Comparison of ENCODE assay signal across 26 cellular contexts in genomic region chr9:83355729-83356128, GRCh38.
DNase-seq lines count a peak whose midpoint lies in the region; ATAC-seq and TF ChIP-seq lines count a peak whose summit lies in the region.
"Had no signal": no experiment of that assay in that cellular context is flagged by ENCODE, and none has a peak within 500 bp of the region (broad histone marks: within the 10 kb centered on the region; RNA-seq: fewer than 3 reads in every experiment).

No MANE protein-coding gene starts in this region.

- intact Hi-C loops in Right ventricle myocardium inferior (cut with DNase I) (no loop called here), cardiac septum (cut with DNase I) (no loop called here), left lung (cut with DNase I) (no loop called here), aorta (cut with DNase I) (no loop called here)

- H3K4me1 ChIP-seq in left lung: no peaks in the 10 kb centered on the region
- H3K4me1 ChIP-seq in aorta (ENCODE audit: control insufficient read depth in 1 of 2, insufficient read depth in 2 of 2, low read length in 2 of 2): no peaks in the 10 kb centered on the region
- H3K4me1 ChIP-seq: spleen, stomach, tibial artery had no signal

- H3K4me3 ChIP-seq in left lung: no peak overlapping the region
- H3K4me3 ChIP-seq in aorta (ENCODE audit: low read length in 2 of 2): no peak overlapping the region
- H3K4me3 ChIP-seq: SK-N-MC, spleen, stomach, tibial artery had no signal

- ATAC-seq in Right ventricle myocardium inferior (peak; percentile 91), left lung (peak; percentile 25), aorta (ENCODE audit: low FRiP score) (peak; percentile 50), GM21390 (IDR thresholded peaks at IDR 0.05; ENCODE audit: unreplicated experiment) (no peak)
- ATAC-seq: activated CD8-positive, alpha-beta memory T cell treated with anti-CD3 and anti-CD28 coated beads, Interleukin-2, amount 10 ng/mL, durations not matched to agents 7 days and 5 days; activated T-cell treated with anti-CD3 and anti-CD28 coated beads, Interleukin-2, amount 50 U/mL, for 4 hours; HepG2 had no signal

- DNase-seq in Right ventricle myocardium inferior (ENCODE audit: missing footprints) (peak; percentile 78), cardiac septum (ENCODE audit: low spot score) (no peak), fibroblast of gingiva (ENCODE audit: low read depth) (peak; percentile 42), left lung (no peak), aorta (no peak), C1 segment of cervical spinal cord (lab: John Stamatoyannopoulos, UW) (no peak)
- no peak for DNase-seq in effector CD4-positive, alpha-beta T cell
- DNase-seq: activated CD8-positive, alpha-beta memory T cell treated with anti-CD3 and anti-CD28 coated beads, Interleukin-2, amount 10 ng/mL, durations not matched to agents 7 days and 5 days; activated gamma-delta T cell treated with Interleukin-2 at 50 U/mL for 16 hours; activated naive CD8-positive, alpha-beta T cell treated with anti-CD3 and anti-CD28 coated beads, Interleukin-2, amount 10 ng/mL, durations not matched to agents 7 days and 5 days; activated T-cell treated with anti-CD3 and anti-CD28 coated beads, Interleukin-2, amount 50 U/mL, for 4 hours; central memory CD4-positive, alpha-beta T cell; cortex of kidney; erythroblast; Karpas-422; kidney glomerular epithelial cell; mammary epithelial cell; NCI-H1436; NCI-H2081; spleen; stimulated activated CD4-positive, alpha-beta T cell treated with anti-CD3 and anti-CD28 coated beads, Interleukin-2, amount 100 ng/mL, for 48 hours; stomach; tibial artery had no signal

- no peak for TF ChIP-seq CTCF in left lung (IDR thresholded peaks at IDR 0.05)

- H3K36me3 ChIP-seq in left lung (no peaks in the 10 kb centered on the region), aorta (ENCODE audit: control insufficient read depth in 1 of 2, insufficient read depth in 2 of 2, low read length in 1 of 2) (no peaks in the 10 kb centered on the region)
- H3K36me3 ChIP-seq: stomach, tibial artery had no signal

- H3K27me3 ChIP-seq in left lung: no peaks in the 10 kb centered on the region
- H3K27me3 ChIP-seq in aorta (ENCODE audit: control insufficient read depth in 1 of 2, insufficient read depth in 2 of 2, low read length in 1 of 2): no peaks in the 10 kb centered on the region
- H3K27me3 ChIP-seq: spleen, stomach, tibial artery had no signal

- WGBS in aorta, 2 donors: 11 to 22% methylated on average over 1 of the region's 1 CpG

- H3K9me3 ChIP-seq in left lung (no peaks in the 10 kb centered on the region), aorta (ENCODE audit: control insufficient read depth, low read length) (no peaks in the 10 kb centered on the region)
- H3K9me3 ChIP-seq: spleen, stomach had no signal

- no peak overlapping the region for H3K27ac ChIP-seq in left lung
- no peak overlapping the region for H3K27ac ChIP-seq in aorta (ENCODE audit: low read depth in 1 of 2, low read length in 2 of 2)
- H3K27ac ChIP-seq: SK-N-MC, spleen, tibial artery had no signal

Comparison
In these comparisons a context has a peak if more than half of its experiments do, and no peak if none do; other contexts are left out.
1. DNase-seq: peak in Right ventricle myocardium inferior (single experiment) and fibroblast of gingiva (single experiment); none in cardiac septum (single experiment), left lung (0 of 2), aorta (0 of 2), effector CD4-positive, alpha-beta T cell (single experiment) and C1 segment of cervical spinal cord (0 of 14).